9 cellular contexts compared by ENCODE assay signal in genomic region chr6:148947621-148948444, GRCh38.
DNase-seq lines count a peak whose midpoint lies in the region; ATAC-seq, FAIRE-seq and TF ChIP-seq lines count a peak whose summit lies in the region.
"Had no signal": no experiment of that assay in that cellular context is flagged by ENCODE, and none has a peak within 500 bp of the region (broad histone marks: within the 10 kb centered on the region; RNA-seq: fewer than 3 reads in every experiment).

No MANE protein-coding gene starts in this region.

- WGBS in pancreas, 2 donors = 17 to 22% methylated on average over 12 of the region's 12 CpGs

- no peak overlapping the region for H3K4me3 ChIP-seq in Loucy (ENCODE audit: low read length, poor library complexity, severe bottlenecking)
- no peak overlapping the region for H3K4me3 ChIP-seq in pancreas

- no peaks in the 10 kb centered on the region for H3K9me3 ChIP-seq in Loucy (ENCODE audit: insufficient read depth, low read depth, low read length)
- no peaks in the 10 kb centered on the region for H3K9me3 ChIP-seq in pancreas

- H3K4me2 ChIP-seq in Loucy (ENCODE audit: low read depth, low read length, poor library complexity, severe bottlenecking) = no peak overlapping the region

- H3K4me1 ChIP-seq in Loucy (ENCODE audit: insufficient read depth, low read length, poor library complexity, severe bottlenecking) (peaks cover 12% of the 10 kb centered on the region), pancreas (peaks cover 0 to 5% (median 0%) of the 10 kb centered on the region in 3 donors)

- H3F3A ChIP-seq in Loucy (ENCODE audit: low read depth) = no peaks in the 10 kb centered on the region

- no peaks in the 10 kb centered on the region for H3K27me3 ChIP-seq in Loucy (ENCODE audit: insufficient read depth, low read length, poor library complexity, severe bottlenecking)
- H3K27me3 ChIP-seq in pancreas = no peaks in the 10 kb centered on the region

- intact Hi-C loops in pancreas (cut with DNase I) = loop anchor here in 1 of 3 donors (10.0 kb wide), 1 partner anchor 203 kb away; the partner anchor contains the start of gene UST

- peak overlapping the region; percentile 5 for H3K27ac Mint-ChIP-seq in type B pancreatic cell

- TF ChIP-seq CTCF in Loucy (conservative IDR thresholded peaks at IDR 0.05; ENCODE audit: low read length) (peak; percentile 92), pancreas (IDR thresholded peaks at IDR 0.05) (peak; percentile 79 to 91 (median 85)), type B pancreatic cell (conservative IDR thresholded peaks at IDR 0.05) (peak; percentile 92)

- no peak overlapping the region for H3K4me3 Mint-ChIP-seq in type B pancreatic cell

- H3K9me2 ChIP-seq in Loucy (replicated peaks; ENCODE audit: low read depth, low read length) = no peaks in the 10 kb centered on the region

- H3K27ac ChIP-seq in pancreas = no peak overlapping the region

- DNase-seq in Caki2 (ENCODE audit: low read depth) (peak; percentile 56), SHP77 (lab: John Stamatoyannopoulos, UW) (peak; percentile 57 to 59), globus pallidus (ENCODE audit: low spot score) (peak; percentile 81), pancreas (peak; percentile 74 to 92 (median 85)), type B pancreatic cell (ENCODE audit: extremely low spot score, unreplicated experiment) (peak; percentile 81)
- peak; percentile 91 for DNase-seq in activated effector memory CD4-positive, alpha-beta T cell treated with anti-CD3 and anti-CD28 coated beads, Interleukin-2, amount 50 U/mL, for 16 hours

- FAIRE-seq in pancreas (lab: Jason Lieb, UNC) = no peak
- FAIRE-seq: colon had no signal

- H3K9me3 Mint-ChIP-seq in type B pancreatic cell = no peaks in the 10 kb centered on the region

- H3K36me3 Mint-ChIP-seq in type B pancreatic cell = no peaks in the 10 kb centered on the region

- H3K4me1 Mint-ChIP-seq in type B pancreatic cell (ENCODE audit: unreplicated experiment) = peaks cover 15% of the 10 kb centered on the region

- H3K9ac ChIP-seq in Loucy (ENCODE audit: low read depth, low read length, poor library complexity, severe bottlenecking) = no peak overlapping the region

- no peaks in the 10 kb centered on the region for H3K79me2 ChIP-seq in Loucy (ENCODE audit: insufficient read depth, low read length)

- no peaks in the 10 kb centered on the region for H3K27me3 Mint-ChIP-seq in type B pancreatic cell

- in situ Hi-C loops in Caki2 (cut with HindIII; ENCODE audit: low pct_unique_long_range_greater_than_20kb, low sequenced_read_pairs) = no loop called here

- no peak overlapping the region for H2AFZ ChIP-seq in Loucy (ENCODE audit: low read length)

- ATAC-seq in GM21526 (IDR thresholded peaks at IDR 0.05; ENCODE audit: low FRiP score, unreplicated experiment) (peak; percentile 79), pancreas (peak; percentile 93 to 100 (median 97))

- no peaks in the 10 kb centered on the region for H3K36me3 ChIP-seq in Loucy (ENCODE audit: insufficient read depth, low read length)
- H3K36me3 ChIP-seq in pancreas = no peaks in the 10 kb centered on the region

- H4K20me1 ChIP-seq in Loucy (ENCODE audit: insufficient read depth, low read length, poor library complexity, severe bottlenecking) = no peaks in the 10 kb centered on the region
